In genomic region chr4:2406920-2407319, GRCh38 we compare ENCODE assay signal across 16 cellular contexts. TPM values are rescaled to one million over a fixed set of nuclear protein-coding genes. Genes with fewer than 3 reads are reported as not detected.
A peak's percentile ranks its signal among the peaks of the same experiment; 100 is the strongest.
DNase-seq lines count a peak whose midpoint lies in the region; ATAC-seq and TF ChIP-seq lines count a peak whose summit lies in the region.
"Had no signal": no experiment of that assay in that cellular context is flagged by ENCODE, and none has a peak within 500 bp of the region (broad histone marks: within the 10 kb centered on the region; RNA-seq: fewer than 3 reads in every experiment).

No MANE protein-coding gene starts in this region.

- no peak for DNase-seq in CD4-positive, alpha-beta T cell
- peak; percentile 74 for DNase-seq in cerebellar cortex (ENCODE audit: low spot score)
- peak; percentile 70 for DNase-seq in osteoblast (ENCODE audit: insufficient read length, low spot score, missing footprints)
- no peak for DNase-seq in MG63
- no peak for DNase-seq in WERI-Rb-1
- DNase-seq in aorta: no peak
- DNase-seq: DMS79, KBM-7, NCI-H1436 treated with DMSO at 0.1 percent for 48 hours, NCI-H2081, NCI-H748 treated with DMSO at 0.1 percent for 48 hours, OCI-M1, SIG-M5 had no signal

- no peaks in the 10 kb centered on the region for H4K20me1 ChIP-seq in osteoblast (ENCODE audit: insufficient read depth, low read length)

- CTCF ChIA-PET in CD4-positive, alpha-beta T cell (lab: Charles Lee): interaction anchor here (0.7 kb wide), 1 partner anchor 10 kb away, joined by 3 read pairs; no protein-coding TSS in a partner anchor
- CTCF ChIA-PET in HEK293 (lab: Yijun Ruan, JAX): no interaction called here

- intact Hi-C loops in CD4-positive, alpha-beta T cell (cut with DNase I, micrococcal nuclease): no loop called here
- intact Hi-C loops in aorta (cut with DNase I): no loop called here

- no peak overlapping the region for H2AFZ ChIP-seq in osteoblast (ENCODE audit: low read length)

- H3K4me1 Mint-ChIP-seq in CD4-positive, alpha-beta T cell (ENCODE audit: low read depth): peaks cover 57% of the 10 kb centered on the region

- no peak overlapping the region for H3K27ac ChIP-seq in CD4-positive, alpha-beta T cell (ENCODE audit: low read depth, low read length)
- H3K27ac ChIP-seq in HEK293 (ENCODE audit: extremely low read depth, low read depth, low read length) (no peak overlapping the region), osteoblast (ENCODE audit: low read depth, low read length) (no peak overlapping the region), WERI-Rb-1 (no peak overlapping the region), aorta (ENCODE audit: low read depth in 1 of 2, low read length in 2 of 2) (no peak overlapping the region)

- no peak for TF ChIP-seq CTCF in CD4-positive, alpha-beta T cell (IDR thresholded peaks at IDR 0.05)
- TF ChIP-seq CTCF in HEK293 (tag by site-specific recombination; IDR thresholded peaks at IDR 0.05): no peak
- no peak for TF ChIP-seq CTCF in osteoblast (IDR thresholded peaks at IDR 0.05; ENCODE audit: extremely low read depth, low read depth, low read length)
- TF ChIP-seq CTCF in WERI-Rb-1 (IDR thresholded peaks at IDR 0.05; ENCODE audit: low read depth, low read length): no peak

- no peak overlapping the region for H3K4me2 ChIP-seq in osteoblast (ENCODE audit: insufficient read depth, low read length)

- H3K79me2 ChIP-seq in osteoblast (ENCODE audit: insufficient read depth, low read length): no peaks in the 10 kb centered on the region

- H3K4me1 ChIP-seq in HEK293 (ENCODE audit: control insufficient read depth, insufficient read depth, low read length) (no peaks in the 10 kb centered on the region), osteoblast (ENCODE audit: insufficient read depth, low read length) (peaks cover 6% of the 10 kb centered on the region), aorta (ENCODE audit: control insufficient read depth in 1 of 2, insufficient read depth in 2 of 2, low read length in 2 of 2) (no peaks in the 10 kb centered on the region)

- H3K36me3 Mint-ChIP-seq in CD4-positive, alpha-beta T cell (ENCODE audit: low read depth): no peaks in the 10 kb centered on the region

- H3K4me3 Mint-ChIP-seq in CD4-positive, alpha-beta T cell: no peak overlapping the region

- H3K9me3 Mint-ChIP-seq in CD4-positive, alpha-beta T cell: no peaks in the 10 kb centered on the region

- WGBS in aorta, 2 donors: 67 to 74% methylated on average over 7 of the region's 7 CpGs

- H3K9me3 ChIP-seq in CD4-positive, alpha-beta T cell (ENCODE audit: control insufficient read depth, low read length): no peaks in the 10 kb centered on the region
- H3K9me3 ChIP-seq in HEK293 (ENCODE audit: control insufficient read depth, insufficient read depth, low read depth, low read length) (no peaks in the 10 kb centered on the region), osteoblast (ENCODE audit: low read depth, low read length) (no peaks in the 10 kb centered on the region), MG63 (no peaks in the 10 kb centered on the region), WERI-Rb-1 (ENCODE audit: severe bottlenecking) (no peaks in the 10 kb centered on the region), aorta (ENCODE audit: control insufficient read depth, low read length) (no peaks in the 10 kb centered on the region)
- H3K9me3 ChIP-seq: HAP-1 had no signal

- no peaks in the 10 kb centered on the region for H3K36me3 ChIP-seq in HEK293 (ENCODE audit: control insufficient read depth in 2 of 2, insufficient read depth in 1 of 2, low read length in 2 of 2)
- H3K36me3 ChIP-seq in osteoblast (ENCODE audit: insufficient read depth, low read length): no peaks in the 10 kb centered on the region
- no peaks in the 10 kb centered on the region for H3K36me3 ChIP-seq in MG63
- no peaks in the 10 kb centered on the region for H3K36me3 ChIP-seq in WERI-Rb-1
- no peaks in the 10 kb centered on the region for H3K36me3 ChIP-seq in aorta (ENCODE audit: control insufficient read depth in 1 of 2, insufficient read depth in 2 of 2, low read length in 1 of 2)
- H3K36me3 ChIP-seq: HAP-1 had no signal

- POLR2A ChIA-PET in CD4-positive, alpha-beta T cell (lab: Charles Lee): interaction anchor here (1.4 kb wide), 1 partner anchor 12 kb away, joined by 4 read pairs; the partner anchor contains the start of gene CFAP99
- POLR2A ChIA-PET in HEK293 (lab: Yijun Ruan, JAX): no interaction called here

- no peaks in the 10 kb centered on the region for H3K27me3 Mint-ChIP-seq in CD4-positive, alpha-beta T cell

- ATAC-seq in CD4-positive, alpha-beta T cell (ENCODE audit: poor library complexity): no peak
- no peak for ATAC-seq in aorta (ENCODE audit: low FRiP score)

- H3K27me3 ChIP-seq in CD4-positive, alpha-beta T cell (ENCODE audit: control insufficient read depth, insufficient read depth, low read length): no peaks in the 10 kb centered on the region
- H3K27me3 ChIP-seq in osteoblast (ENCODE audit: insufficient read depth, low read length) (peaks cover 2% of the 10 kb centered on the region), MG63 (no peaks in the 10 kb centered on the region), WERI-Rb-1 (ENCODE audit: insufficient read depth, low read depth, severe bottlenecking) (no peaks in the 10 kb centered on the region), aorta (ENCODE audit: control insufficient read depth in 1 of 2, insufficient read depth in 2 of 2, low read length in 1 of 2) (no peaks in the 10 kb centered on the region)

- H3K4me3 ChIP-seq in HEK293 (ENCODE audit: low read depth, low read length): no peak overlapping the region
- H3K4me3 ChIP-seq in osteoblast (ENCODE audit: insufficient read depth, low read length): no peak overlapping the region
- H3K4me3 ChIP-seq in MG63: no peak overlapping the region
- no peak overlapping the region for H3K4me3 ChIP-seq in WERI-Rb-1 (ENCODE audit: low read depth, low read length)
- H3K4me3 ChIP-seq in aorta (ENCODE audit: low read length in 2 of 2): no peak overlapping the region
- H3K4me3 ChIP-seq: HAP-1 had no signal

- peak overlapping the region; percentile 28 for H3K27ac Mint-ChIP-seq in CD4-positive, alpha-beta T cell

TF ChIP-seq in HEK293, 187 proteins besides CTCF, POLR2A, EP300 and RAD21:
- TF ChIP-seq ZNF76 (tag by site-specific recombination; IDR thresholded peaks at IDR 0.05; ENCODE audit: borderline replicate concordance, low read depth): no peak
- 0 out of 2 replicates have a peak, but pooled peaks have one; percentile 8 for TF ChIP-seq EGR2 (tag by site-specific recombination; IDR thresholded peaks at IDR 0.05; ENCODE audit: low read depth)

RNA-seq across cellular contexts. Expression of gene ZFYVE28, which starts 11.5 kb away (rescaled TPM):
- 10 to 100 TPM; 26.2 to 28.0 TPM for total RNA-seq in CD4-positive, alpha-beta T cell
- total RNA-seq in osteoblast (9.7 and 10.5 TPM in 2 replicates), aorta (10 to 100 TPM; 10.8 to 25.9 TPM)
- 1.5 and 3.1 TPM in 2 replicates for total RNA-seq in MG63 (2014; rRNA removed; shearing (Covaris generic); ENCODE audit: low replicate concordance)
- polyA plus RNA-seq in aorta: 10 to 100 TPM in 1 of 2 donors, 1 to 10 TPM in 1; 7.0 to 14.3 TPM

RNA-seq across cellular contexts. Expression of gene CFAP99, which starts 11.8 kb away (rescaled TPM):
- total RNA-seq in CD4-positive, alpha-beta T cell: under 1 TPM in 1 of 2 experiments, not detected in 1; 0.17 TPM
- under 0.01 TPM in 2 replicates for total RNA-seq in osteoblast
- total RNA-seq in MG63 (2014; rRNA removed; shearing (Covaris generic); ENCODE audit: low replicate concordance): not detected in 2 replicates
- under 1 TPM in 1 of 2 donors, not detected in 1; 0.13 TPM for total RNA-seq in aorta
- polyA plus RNA-seq in aorta: not detected
- total RNA-seq: NCI-H460 had no signal

Comparison
In these comparisons a context has a peak if more than half of its experiments do, and no peak if none do; other contexts are left out.
1. DNase-seq: peak in cerebellar cortex (single experiment) and osteoblast (single experiment); none in CD4-positive, alpha-beta T cell (0 of 10), MG63 (single experiment), WERI-Rb-1 (single experiment) and aorta (0 of 2).